Comparison of ENCODE assay signal across 8 cellular contexts in the genomic region with DNA sequence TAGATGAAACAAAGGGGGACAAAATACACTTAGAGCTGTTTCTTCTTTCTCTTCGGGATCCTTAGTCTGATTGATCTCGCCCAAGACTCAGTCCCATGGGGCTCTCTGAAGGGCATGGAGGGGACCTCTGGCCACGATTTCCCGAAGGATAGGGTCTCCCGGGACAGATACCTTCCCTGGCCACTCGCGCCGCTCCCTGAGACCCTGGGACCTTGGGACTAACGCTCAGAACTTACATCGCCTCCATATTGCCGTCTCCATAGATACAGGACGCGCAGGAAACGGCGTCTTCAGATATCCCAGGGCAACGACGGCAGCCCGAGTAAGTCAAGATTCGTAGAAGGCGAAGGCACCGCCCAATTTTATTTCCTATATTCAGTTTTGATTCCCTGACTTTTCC. TPM values are rescaled to one million over a fixed set of nuclear protein-coding genes. Genes with fewer than 3 reads are reported as not detected.
DNase-seq lines count a peak whose midpoint lies in the region; ATAC-seq, FAIRE-seq and TF ChIP-seq lines count a peak whose summit lies in the region.

A gene with protein sequence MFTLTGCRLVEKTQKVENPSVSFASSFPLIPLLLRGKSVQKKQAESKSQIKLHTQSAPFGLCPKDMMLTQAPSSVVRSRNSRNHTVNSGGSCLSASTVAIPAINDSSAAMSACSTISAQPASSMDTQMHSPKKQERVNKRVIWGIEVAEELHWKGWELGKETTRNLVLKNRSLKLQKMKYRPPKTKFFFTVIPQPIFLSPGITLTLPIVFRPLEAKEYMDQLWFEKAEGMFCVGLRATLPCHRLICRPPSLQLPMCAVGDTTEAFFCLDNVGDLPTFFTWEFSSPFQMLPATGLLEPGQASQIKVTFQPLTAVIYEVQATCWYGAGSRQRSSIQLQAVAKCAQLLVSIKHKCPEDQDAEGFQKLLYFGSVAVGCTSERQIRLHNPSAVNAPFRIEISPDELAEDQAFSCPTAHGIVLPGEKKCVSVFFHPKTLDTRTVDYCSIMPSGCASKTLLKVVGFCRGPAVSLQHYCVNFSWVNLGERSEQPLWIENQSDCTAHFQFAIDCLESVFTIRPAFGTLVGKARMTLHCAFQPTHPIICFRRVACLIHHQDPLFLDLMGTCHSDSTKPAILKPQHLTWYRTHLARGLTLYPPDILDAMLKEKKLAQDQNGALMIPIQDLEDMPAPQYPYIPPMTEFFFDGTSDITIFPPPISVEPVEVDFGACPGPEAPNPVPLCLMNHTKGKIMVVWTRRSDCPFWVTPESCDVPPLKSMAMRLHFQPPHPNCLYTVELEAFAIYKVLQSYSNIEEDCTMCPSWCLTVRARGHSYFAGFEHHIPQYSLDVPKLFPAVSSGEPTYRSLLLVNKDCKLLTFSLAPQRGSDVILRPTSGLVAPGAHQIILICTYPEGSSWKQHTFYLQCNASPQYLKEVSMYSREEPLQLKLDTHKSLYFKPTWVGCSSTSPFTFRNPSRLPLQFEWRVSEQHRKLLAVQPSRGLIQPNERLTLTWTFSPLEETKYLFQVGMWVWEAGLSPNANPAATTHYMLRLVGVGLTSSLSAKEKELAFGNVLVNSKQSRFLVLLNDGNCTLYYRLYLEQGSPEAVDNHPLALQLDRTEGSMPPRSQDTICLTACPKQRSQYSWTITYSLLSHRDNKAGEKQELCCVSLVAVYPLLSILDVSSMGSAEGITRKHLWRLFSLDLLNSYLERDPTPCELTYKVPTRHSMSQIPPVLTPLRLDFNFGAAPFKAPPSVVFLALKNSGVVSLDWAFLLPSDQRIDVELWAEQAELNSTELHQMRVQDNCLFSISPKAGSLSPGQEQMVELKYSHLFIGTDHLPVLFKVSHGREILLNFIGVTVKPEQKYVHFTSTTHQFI (N-terminal part only) (minus strand): TSS at position 265 of the 400 bp plus-strand sequence. CDS start 2,468 bp downstream, outside the sequence.

- no peak within 1 kb of the TSS for H3K14ac ChIP-seq in H1 (ENCODE audit: insufficient read length)

- POLR2A ChIA-PET in H1 (lab: Charles Lee; ENCODE audit: partially characterized antibody) = interaction anchor here (0.7 to 1.8 kb wide), 3 partner anchors 10 to 165 kb away, joined by 3 to 4 read pairs (median 4); no protein-coding TSS in a partner anchor
- POLR2A ChIA-PET in naive thymus-derived CD8-positive, alpha-beta T cell (lab: Charles Lee) = no interaction called here

- H4K8ac ChIP-seq in H1 (ENCODE audit: extremely low read depth, insufficient read depth, low read length) = no peak within 1 kb of the TSS

- no peak within 1 kb of the TSS for H3K23ac ChIP-seq in H1 (ENCODE audit: insufficient read length)

- peak; percentile 36 for FAIRE-seq in H1 (lab: Jason Lieb, UNC)

- H3K4me3 Mint-ChIP-seq in naive thymus-derived CD8-positive, alpha-beta T cell = peak within 1 kb of the TSS; percentile 43 to 82 (median 77)

- TF ChIP-seq RAD21 in H1 (IDR thresholded peaks at IDR 0.05 in 1 of 2, conservative IDR thresholded peaks at IDR 0.05 in 1 of 2; ENCODE audit: low read depth in 2 of 2, low read length in 2 of 2) = no peak

- H2BK120ac ChIP-seq in H1 (replicated peaks; ENCODE audit: low read depth, low read length) = no peak within 1 kb of the TSS

- H3K4me1 ChIP-seq in cardiac muscle cell (ENCODE audit: low read depth) (no peaks in the 10 kb centered on the region), H1 (replicated peaks in 1 of 4; ENCODE audit: control insufficient read depth in 3 of 4, insufficient read depth in 4 of 4, low read length in 3 of 4) (peaks cover 0 to 3% (median 0%) of the 10 kb centered on the region in 4 experiments; a peak in 1 of 7 replicates)

- H3K4me3 ChIP-seq in cardiac muscle cell (peak within 1 kb of the TSS; percentile 37), H1 (ENCODE audit: extremely low read depth in 1 of 4, insufficient read depth in 2 of 4, low read depth in 3 of 4, low read length in 4 of 4) (peak within 1 kb of the TSS; percentile 52 to 65 (median 60))

- ATAC-seq in left ventricle myocardium superior (no peak), GM21423 (IDR thresholded peaks at IDR 0.05; ENCODE audit: unreplicated experiment) (no peak), GM18519 (IDR thresholded peaks at IDR 0.05; ENCODE audit: low FRiP score, unreplicated experiment) (no peak), HG03439 (IDR thresholded peaks at IDR 0.05; ENCODE audit: unreplicated experiment) (no peak)
- ATAC-seq in naive thymus-derived CD8-positive, alpha-beta T cell = peak; percentile 44 to 59

- H3K9ac ChIP-seq in H1 (replicated peaks in 1 of 4; ENCODE audit: extremely low read depth in 1 of 4, low read depth in 3 of 4, low read length in 3 of 4) = no peak within 1 kb of the TSS

- H3K79me2 ChIP-seq in H1 (ENCODE audit: control insufficient read depth in 1 of 2, insufficient read depth in 2 of 2, low read length in 2 of 2) = no peaks in the 10 kb centered on the region

- peak within 1 kb of the TSS in 1 of 10 donors; percentile 87 for H3K27ac Mint-ChIP-seq in naive thymus-derived CD8-positive, alpha-beta T cell

- H3K23me2 ChIP-seq in H1 (ENCODE audit: low read depth, low read length) = no peaks in the 10 kb centered on the region; the same call in 1 of the 2 replicates

- H2BK20ac ChIP-seq in H1 (ENCODE audit: low read length) = no peak within 1 kb of the TSS

- no peak for TF ChIP-seq POLR2A in H1 (IDR thresholded peaks at IDR 0.05; ENCODE audit: control extremely low read depth in 1 of 2, low read depth in 2 of 2, low read length in 2 of 2)

- H3K36me3 Mint-ChIP-seq in naive thymus-derived CD8-positive, alpha-beta T cell = peaks cover 0 to 2% (median 0%) of the 10 kb centered on the region in 3 donors

- intact Hi-C loops in left ventricle myocardium superior (cut with micrococcal nuclease) = loop anchor here (10.0 kb wide), 1 partner anchor 104 kb away; no protein-coding TSS in a partner anchor

- H3K4me2 ChIP-seq in H1 (ENCODE audit: insufficient read depth in 1 of 2, low read depth in 2 of 2, low read length in 2 of 2) = peak within 1 kb of the TSS; percentile 51 to 95

- TF ChIP-seq CTCF in cardiac muscle cell (IDR thresholded peaks at IDR 0.05; ENCODE audit: low read depth, low read length) = no peak
- TF ChIP-seq CTCF in H1 (IDR thresholded peaks at IDR 0.05; ENCODE audit: control extremely low read depth in 1 of 3, insufficient read depth in 1 of 3, low read depth in 1 of 3, low read length in 3 of 3) = no peak

- H3K4ac ChIP-seq in H1 (replicated peaks; ENCODE audit: insufficient read length, low read depth, low read length) = no peak within 1 kb of the TSS

- no peak within 1 kb of the TSS for H2BK5ac ChIP-seq in H1 (ENCODE audit: low read depth, low read length)

- H3K27me3 Mint-ChIP-seq in naive thymus-derived CD8-positive, alpha-beta T cell = peaks cover 36 to 97% (median 70%) of the 10 kb centered on the region in 5 donors

- H3K27me3 ChIP-seq in cardiac muscle cell (peaks cover 80% of the 10 kb centered on the region), H1 (replicated peaks in 1 of 4; ENCODE audit: control insufficient read depth in 3 of 4, extremely low read depth in 1 of 4, insufficient read depth in 3 of 4, low read length in 3 of 4) (peaks cover 0 to 5% (median 0%) of the 10 kb centered on the region in 4 experiments; a peak in 1 of 7 replicates)

- CTCF ChIA-PET in H1 (lab: Charles Lee; ENCODE audit: partially characterized antibody) = interaction anchor here (0.8 to 62.8 kb wide), 11 partner anchors 4 to 118 kb away, joined by 3 to 1777 read pairs (median 7); a partner anchor contains a TSS

- H3K9me3 ChIP-seq in cardiac muscle cell (ENCODE audit: low read depth) (no peaks in the 10 kb centered on the region), H1 (ENCODE audit: insufficient read depth in 2 of 2, low read depth in 1 of 2, low read length in 1 of 2) (no peaks in the 10 kb centered on the region)

- no peak within 1 kb of the TSS for H2BK12ac ChIP-seq in H1 (ENCODE audit: low read depth, low read length)

- H3K27ac ChIP-seq in cardiac muscle cell = no peak within 1 kb of the TSS
- H3K27ac ChIP-seq in H1 (ENCODE audit: low read depth, low read length) = no peak within 1 kb of the TSS

- H4K5ac ChIP-seq in H1 (ENCODE audit: insufficient read length, low read depth, low read length) = no peak within 1 kb of the TSS

- H4K20me1 ChIP-seq in H1 (replicated peaks in 1 of 2; ENCODE audit: control insufficient read depth in 1 of 2, insufficient read depth in 2 of 2, low read length in 2 of 2) = peaks cover 0 to 2% of the 10 kb centered on the region in 2 experiments

- peaks cover 8 to 15% (median 11%) of the 10 kb centered on the region in 4 donors for H3K4me1 Mint-ChIP-seq in naive thymus-derived CD8-positive, alpha-beta T cell

- H3K56ac ChIP-seq in H1 (replicated peaks; ENCODE audit: insufficient read length, low read depth, low read length) = no peak within 1 kb of the TSS

- peaks cover 0 to 4% (median 0%) of the 10 kb centered on the region in 9 donors for H3K9me3 Mint-ChIP-seq in naive thymus-derived CD8-positive, alpha-beta T cell

- TF ChIP-seq EP300 in H1 (IDR thresholded peaks at IDR 0.05; ENCODE audit: borderline replicate concordance in 1 of 2, low read depth in 2 of 2, low read length in 2 of 2) = no peak

- DNase-seq in cardiac muscle cell (ENCODE audit: low read depth in 1 of 2, low spot score in 1 of 2) (peak; percentile 69 to 74), left ventricle myocardium superior (no peak), SHP77 treated with DMSO at 0.1 percent for 48 hours (lab: John Stamatoyannopoulos, UW) (peak; percentile 31), H1 (ENCODE audit: low read depth in 1 of 2, low spot score in 2 of 2) (peak in 1 of 2 experiments; percentile 86)
- peak in 4 of 10 donors; percentile 38 to 67 (median 42) for DNase-seq in naive thymus-derived CD8-positive, alpha-beta T cell

- H2BK15ac ChIP-seq in H1 (ENCODE audit: low read length) = no peak within 1 kb of the TSS

- no peak within 1 kb of the TSS for H3K18ac ChIP-seq in H1 (ENCODE audit: extremely low read depth, low read length)

- no peaks in the 10 kb centered on the region for H3K79me1 ChIP-seq in H1 (ENCODE audit: low read depth, low read length)

- WGBS in H1 (ENCODE audit: extremely low coverage in 1 of 2, insufficient coverage in 1 of 2, insufficient read length in 1 of 2, insufficient replicate concordance in 2 of 2, low coverage in 1 of 2, low lambda C conversion rate in 2 of 2, missing lambda C conversion rate in 1 of 2), 2 experiments = 3% methylated on average over 21 of the region's 21 CpGs; no CpG with 5 or more reads in 1 of the 2 experiments

- H2AK5ac ChIP-seq in H1 (ENCODE audit: low read depth, low read length) = no peak within 1 kb of the TSS

- peak within 1 kb of the TSS; percentile 94 for H2AFZ ChIP-seq in H1 (ENCODE audit: low read length)

- H3K36me3 ChIP-seq in cardiac muscle cell = no peaks in the 10 kb centered on the region
- H3K36me3 ChIP-seq in H1 (ENCODE audit: control insufficient read depth in 2 of 4, insufficient read depth in 4 of 4, low read length in 3 of 4) = no peaks in the 10 kb centered on the region

- H4K91ac ChIP-seq in H1 (replicated peaks; ENCODE audit: insufficient read length, low read length) = no peak within 1 kb of the TSS

RNA-seq across cellular contexts. Expression of the gene that starts here (rescaled TPM):
- total RNA-seq in cardiac muscle cell (0.07 and 2.2 TPM in 2 replicates), left ventricle myocardium superior (not detected)
- polyA plus RNA-seq in cardiac muscle cell (0.12 and 0.45 TPM in 2 replicates), H1 (2011; rRNA removed) (0.38 and 0.45 TPM in 2 replicates)
- 0.13 and 0.19 TPM in 2 replicates for total RNA-seq in H1 (2021; fragmentation: NEBNext Ultra II Directional; extraction: Animal tissue kit (Norgen Biotek cat#: 25700))
- polyA plus RNA-seq in H1 (2011; cell fraction: cytosol; rRNA removed) = 1.0 TPM
- polyA plus RNA-seq in H1 (2011; cell fraction: nucleus; rRNA removed) = 0.88 TPM
- polyA plus RNA-seq in H1 (2012, experiment 1 of 2) = 0.32 to 0.68 TPM (median 0.52 TPM) in 4 replicates
- polyA plus RNA-seq in H1 (2012, experiment 2 of 2) = 0.33 TPM
- 0.18 TPM for polyA plus RNA-seq in H1 (2013, experiment 1 of 2)
- polyA plus RNA-seq in H1 (2013, experiment 2 of 2) = 0.18 TPM
- 0.35 and 0.76 TPM in 2 replicates for polyA minus RNA-seq in H1 (2011; rRNA and poly(A)+ RNA removed)
- not detected for polyA minus RNA-seq in H1 (2011; cell fraction: cytosol; rRNA and poly(A)+ RNA removed)
- polyA minus RNA-seq in H1 (2011; cell fraction: nucleus; rRNA and poly(A)+ RNA removed) = 0.20 TPM
- total RNA-seq in naive thymus-derived CD8-positive, alpha-beta T cell = not detected
- under 1 TPM in 1 of 3 donors, not detected in 2; 0.23 TPM for polyA plus RNA-seq in naive thymus-derived CD8-positive, alpha-beta T cell

Comparison
In these comparisons a context has a peak if more than half of its experiments do, and no peak if none do; other contexts are left out.
1. Peak in ATAC-seq in naive thymus-derived CD8-positive, alpha-beta T cell; RNA of the gene not detected or under 1 TPM.